Comparison of ENCODE assay signal across 22 cellular contexts in genomic region chr3:126147147-126147931, GRCh38. TPM values are rescaled to one million over a fixed set of nuclear protein-coding genes. Genes with fewer than 3 reads are reported as not detected.
DNase-seq lines count a peak whose midpoint lies in the region; ATAC-seq and TF ChIP-seq lines count a peak whose summit lies in the region.
"Had no signal": no experiment of that assay in that cellular context is flagged by ENCODE, and none has a peak within 500 bp of the region (broad histone marks: within the 10 kb centered on the region; RNA-seq: fewer than 3 reads in every experiment).

No MANE protein-coding gene starts in this region.

- H3K9ac ChIP-seq in endodermal cell (ENCODE audit: extremely low read depth, low read length, poor library complexity, severe bottlenecking) (no peak overlapping the region), neuronal stem cell (ENCODE audit: low read depth, low read length, poor library complexity) (no peak overlapping the region)
- H3K9ac ChIP-seq: BLaER1 treated with 17β-estradiol and CSF1 and Interleukin-3, amounts not matched to agents 10 nM and 100 nM had no signal

- H3K23ac ChIP-seq in neuronal stem cell (ENCODE audit: low read depth, low read length, poor library complexity), result no peak overlapping the region

- H3K27me3 Mint-ChIP-seq in activated T-cell treated with anti-CD3 and anti-CD28 coated beads, Interleukin-2, amount 50 U/mL, for 24 hours, result peaks cover 4% of the 10 kb centered on the region
- H3K27me3 Mint-ChIP-seq in endodermal cell (ENCODE audit: insufficient read depth), result no peaks in the 10 kb centered on the region

- no peak overlapping the region for H2AK5ac ChIP-seq in neuronal stem cell (ENCODE audit: low read depth, low read length)

- H3K4me1 ChIP-seq in endodermal cell (ENCODE audit: control insufficient read depth, insufficient read depth, low read length), result no peaks in the 10 kb centered on the region
- H3K4me1 ChIP-seq in neuronal stem cell (ENCODE audit: control insufficient read depth in 2 of 2, insufficient read depth in 1 of 2, low read depth in 1 of 2, low read length in 2 of 2), result no peaks in the 10 kb centered on the region
- H3K4me1 ChIP-seq: BLaER1 treated with 17β-estradiol and CSF1 and Interleukin-3, amounts not matched to agents 10 nM and 100 nM; upper lobe of left lung had no signal

- 89% methylated on average over 5 to 7 of the region's 7 CpGs for WGBS in endodermal cell (ENCODE audit: insufficient coverage in 1 of 2, insufficient read length in 1 of 2), 2 experiments
- WGBS in neuronal stem cell (ENCODE audit: extremely low coverage in 2 of 2, insufficient read length in 2 of 2, insufficient replicate concordance in 1 of 2), 2 donors, result no CpG with 5 or more reads among the region's 7 CpGs

- H4K91ac ChIP-seq in neuronal stem cell (ENCODE audit: low read depth, low read length, poor library complexity), result no peak overlapping the region

- no peak overlapping the region for H3K4me3 Mint-ChIP-seq in activated T-cell treated with anti-CD3 and anti-CD28 coated beads, Interleukin-2, amount 50 U/mL, for 24 hours
- no peak overlapping the region for H3K4me3 Mint-ChIP-seq in endodermal cell
- H3K4me3 Mint-ChIP-seq: HFFc6; naive thymus-derived CD4-positive, alpha-beta T cell had no signal

- no peak overlapping the region for H2BK12ac ChIP-seq in neuronal stem cell (ENCODE audit: low read length)

- H2BK120ac ChIP-seq in neuronal stem cell (ENCODE audit: low read depth, low read length), result no peak overlapping the region

- H3K4me1 Mint-ChIP-seq in activated T-cell treated with anti-CD3 and anti-CD28 coated beads, Interleukin-2, amount 50 U/mL, for 24 hours (ENCODE audit: low read depth), result no peaks in the 10 kb centered on the region
- H3K4me1 Mint-ChIP-seq in endodermal cell, result no peaks in the 10 kb centered on the region
- H3K4me1 Mint-ChIP-seq: naive thymus-derived CD4-positive, alpha-beta T cell had no signal

- H3K36me3 Mint-ChIP-seq in activated T-cell treated with anti-CD3 and anti-CD28 coated beads, Interleukin-2, amount 50 U/mL, for 24 hours (ENCODE audit: low read depth), result no peaks in the 10 kb centered on the region
- no peaks in the 10 kb centered on the region for H3K36me3 Mint-ChIP-seq in endodermal cell (ENCODE audit: low read depth)
- H3K36me3 Mint-ChIP-seq: naive thymus-derived CD4-positive, alpha-beta T cell had no signal

- no peak overlapping the region for H3K4ac ChIP-seq in neuronal stem cell (ENCODE audit: low read length)

- H3K9me3 ChIP-seq in endodermal cell (ENCODE audit: control insufficient read depth, low read length), result no peaks in the 10 kb centered on the region
- no peaks in the 10 kb centered on the region for H3K9me3 ChIP-seq in neuronal stem cell (replicated peaks in 1 of 2; ENCODE audit: control insufficient read depth in 2 of 2, insufficient read depth in 1 of 2, low read depth in 1 of 2, low read length in 2 of 2)
- H3K9me3 ChIP-seq: BLaER1 treated with 17β-estradiol and CSF1 and Interleukin-3, amounts not matched to agents 10 nM and 100 nM; upper lobe of left lung had no signal

- H3K36me3 ChIP-seq in endodermal cell (ENCODE audit: control insufficient read depth, insufficient read depth, low read length), result no peaks in the 10 kb centered on the region
- H3K36me3 ChIP-seq in neuronal stem cell (replicated peaks in 1 of 2; ENCODE audit: control insufficient read depth in 2 of 2, insufficient read depth in 2 of 2, low read length in 2 of 2), result no peaks in the 10 kb centered on the region
- H3K36me3 ChIP-seq: BLaER1 treated with 17β-estradiol and CSF1 and Interleukin-3, amounts not matched to agents 10 nM and 100 nM; upper lobe of left lung had no signal

- no peak overlapping the region for H4K8ac ChIP-seq in neuronal stem cell (ENCODE audit: low read depth, low read length)

- H2AFZ ChIP-seq in neuronal stem cell (ENCODE audit: low read length), result no peak overlapping the region

- peak overlapping the region; percentile 42 for H3K18ac ChIP-seq in neuronal stem cell (ENCODE audit: low read length)

- no peaks in the 10 kb centered on the region for H3K27me3 ChIP-seq in endodermal cell (ENCODE audit: control insufficient read depth, insufficient read depth, low read length, poor library complexity, severe bottlenecking)
- no peaks in the 10 kb centered on the region for H3K27me3 ChIP-seq in neuronal stem cell (ENCODE audit: control insufficient read depth in 3 of 3, insufficient read depth in 3 of 3, low read depth in 1 of 3, low read length in 3 of 3)
- H3K27me3 ChIP-seq: BLaER1 treated with 17β-estradiol and CSF1 and Interleukin-3, amounts not matched to agents 10 nM and 100 nM; upper lobe of left lung had no signal

- ATAC-seq in GM19452 (IDR thresholded peaks at IDR 0.05; ENCODE audit: unreplicated experiment) (no peak), HG03432 (IDR thresholded peaks at IDR 0.05; ENCODE audit: unreplicated experiment) (no peak), GM18873 (IDR thresholded peaks at IDR 0.05; ENCODE audit: low FRiP score, unreplicated experiment) (no peak)

- TF ChIP-seq CTCF in endodermal cell (conservative IDR thresholded peaks at IDR 0.05), result no peak

- no peak overlapping the region for H2BK5ac ChIP-seq in neuronal stem cell (ENCODE audit: low read length)

- H3K27ac Mint-ChIP-seq in activated T-cell treated with anti-CD3 and anti-CD28 coated beads, Interleukin-2, amount 50 U/mL, for 24 hours, result no peak overlapping the region
- H3K27ac Mint-ChIP-seq in endodermal cell, result no peak overlapping the region
- H3K27ac Mint-ChIP-seq: HFFc6; naive thymus-derived CD4-positive, alpha-beta T cell had no signal

- no peaks in the 10 kb centered on the region for H3K79me1 ChIP-seq in neuronal stem cell (ENCODE audit: low read depth, low read length)

- peak; percentile 13 for DNase-seq in activated T-cell treated with anti-CD3 and anti-CD28 coated beads, Interleukin-2, amount 50 U/mL, for 24 hours
- DNase-seq in activated T-cell treated with anti-CD3 and anti-CD28 coated beads for 4 hours (no peak), endodermal cell (peak; percentile 28), neuronal stem cell (ENCODE audit: low spot score) (no peak), ureter (ENCODE audit: low spot score) (peak; percentile 27)
- DNase-seq: activated CD4-positive, CD25-positive, alpha-beta regulatory T cell; Calu3; foreskin fibroblast; HFFc6; hippocampal formation; NCI-H1105 treated with DMSO at 0.1 percent for 48 hours; NCI-H2107; NCI-H510A treated with DMSO at 0.1 percent for 48 hours; stimulated activated naive CD4-positive, alpha-beta T cell treated with Interleukin-2 at 50 U/mL for 16 hours; T1000 had no signal

- H2BK15ac ChIP-seq in neuronal stem cell (ENCODE audit: low read length), result no peak overlapping the region

- no peak overlapping the region for H3K4me2 ChIP-seq in neuronal stem cell (ENCODE audit: insufficient read depth, low read length, poor library complexity, severe bottlenecking)
- H3K4me2 ChIP-seq: BLaER1 treated with 17β-estradiol and CSF1 and Interleukin-3, amounts not matched to agents 10 nM and 100 nM had no signal

- no peak overlapping the region for H3K14ac ChIP-seq in neuronal stem cell (ENCODE audit: low read length)

- H3K4me3 ChIP-seq in endodermal cell (ENCODE audit: low read length) (no peak overlapping the region), neuronal stem cell (ENCODE audit: low read length in 2 of 2) (no peak overlapping the region)
- H3K4me3 ChIP-seq: BLaER1 treated with 17β-estradiol and CSF1 and Interleukin-3, amounts not matched to agents 10 nM and 100 nM; upper lobe of left lung had no signal

- H3K9me3 Mint-ChIP-seq in activated T-cell treated with anti-CD3 and anti-CD28 coated beads, Interleukin-2, amount 50 U/mL, for 24 hours, result no peaks in the 10 kb centered on the region
- no peaks in the 10 kb centered on the region for H3K9me3 Mint-ChIP-seq in endodermal cell
- H3K9me3 Mint-ChIP-seq: HFFc6; naive thymus-derived CD4-positive, alpha-beta T cell had no signal

- H3K27ac ChIP-seq in endodermal cell (ENCODE audit: low read depth, low read length) (no peak overlapping the region), neuronal stem cell (replicated peaks; ENCODE audit: low read length) (no peak overlapping the region)
- H3K27ac ChIP-seq: BLaER1 treated with 17β-estradiol and CSF1 and Interleukin-3, amounts not matched to agents 10 nM and 100 nM; upper lobe of left lung had no signal

RNA-seq across cellular contexts. Expression of gene ALDH1L1, which starts 33.0 kb away (rescaled TPM):
- total RNA-seq in endodermal cell (1 to 10 TPM; 1.0 to 1.6 TPM), ureter (129 TPM)
- 1.6 TPM for polyA plus RNA-seq in endodermal cell (2013, experiment 1 of 2)
- 0.95 TPM for polyA plus RNA-seq in endodermal cell (2013, experiment 2 of 2)
- polyA plus RNA-seq in neuronal stem cell (2013, experiment 1 of 2), result 0.57 TPM
- 0.60 TPM for polyA plus RNA-seq in neuronal stem cell (2013, experiment 2 of 2)
- total RNA-seq: dermis microvascular lymphatic vessel endothelial cell; naive thymus-derived CD4-positive, alpha-beta T cell had no signal
- polyA plus RNA-seq: naive thymus-derived CD4-positive, alpha-beta T cell had no signal

Comparison
In these comparisons a context has a peak if more than half of its experiments do, and no peak if none do; other contexts are left out.
1. DNase-seq: peak in activated T-cell treated with anti-CD3 and anti-CD28 coated beads, Interleukin-2, amount 50 U/mL, for 24 hours (single experiment), endodermal cell (single experiment) and ureter (single experiment); none in activated T-cell treated with anti-CD3 and anti-CD28 coated beads for 4 hours (single experiment) and neuronal stem cell (single experiment).
2. RNA of gene ALDH1L1, which starts 33.0 kb away (total RNA-seq): 129 TPM in ureter (single experiment); 1.0 to 1.6 TPM in endodermal cell; every median in the first group is over 10 times any median in the second.